In genomic region chr5:178595145-178595544, GRCh38 we compare ENCODE assay signal across 1 cellular context.
TF ChIP-seq lines count a peak whose summit lies in the region.

No MANE protein-coding gene starts in this region.

TF ChIP-seq in K562, 482 proteins besides CTCF, POLR2A, EP300 and RAD21 (continued from another document):
- TF ChIP-seq E2F6 (IDR thresholded peaks at IDR 0.05; ENCODE audit: borderline replicate concordance in 1 of 2, extremely low read depth in 1 of 2, insufficient read depth in 1 of 2, insufficient read length in 1 of 2, low read depth in 1 of 2, low read length in 1 of 2, poor library complexity in 1 of 2, severe bottlenecking in 1 of 2) (no peak), ZNF133 (CRISPR knock-in tag; IDR thresholded peaks at IDR 0.05) (no peak), KAT2B (IDR thresholded peaks at IDR 0.05; ENCODE audit: low read depth, low read length) (no peak), SP2 (IDR thresholded peaks at IDR 0.05; ENCODE audit: extremely low read depth, low read depth, low read length, poor library complexity, severe bottlenecking) (no peak)
- TF ChIP-seq, protein P1, sequence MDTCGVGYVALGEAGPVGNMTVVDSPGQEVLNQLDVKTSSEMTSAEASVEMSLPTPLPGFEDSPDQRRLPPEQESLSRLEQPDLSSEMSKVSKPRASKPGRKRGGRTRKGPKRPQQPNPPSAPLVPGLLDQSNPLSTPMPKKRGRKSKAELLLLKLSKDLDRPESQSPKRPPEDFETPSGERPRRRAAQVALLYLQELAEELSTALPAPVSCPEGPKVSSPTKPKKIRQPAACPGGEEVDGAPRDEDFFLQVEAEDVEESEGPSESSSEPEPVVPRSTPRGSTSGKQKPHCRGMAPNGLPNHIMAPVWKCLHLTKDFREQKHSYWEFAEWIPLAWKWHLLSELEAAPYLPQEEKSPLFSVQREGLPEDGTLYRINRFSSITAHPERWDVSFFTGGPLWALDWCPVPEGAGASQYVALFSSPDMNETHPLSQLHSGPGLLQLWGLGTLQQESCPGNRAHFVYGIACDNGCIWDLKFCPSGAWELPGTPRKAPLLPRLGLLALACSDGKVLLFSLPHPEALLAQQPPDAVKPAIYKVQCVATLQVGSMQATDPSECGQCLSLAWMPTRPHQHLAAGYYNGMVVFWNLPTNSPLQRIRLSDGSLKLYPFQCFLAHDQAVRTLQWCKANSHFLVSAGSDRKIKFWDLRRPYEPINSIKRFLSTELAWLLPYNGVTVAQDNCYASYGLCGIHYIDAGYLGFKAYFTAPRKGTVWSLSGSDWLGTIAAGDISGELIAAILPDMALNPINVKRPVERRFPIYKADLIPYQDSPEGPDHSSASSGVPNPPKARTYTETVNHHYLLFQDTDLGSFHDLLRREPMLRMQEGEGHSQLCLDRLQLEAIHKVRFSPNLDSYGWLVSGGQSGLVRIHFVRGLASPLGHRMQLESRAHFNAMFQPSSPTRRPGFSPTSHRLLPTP (IDR thresholded peaks at IDR 0.05; ENCODE audit: borderline replicate concordance, extremely low read depth, insufficient read length) = no peak
